In the genomic region with DNA sequence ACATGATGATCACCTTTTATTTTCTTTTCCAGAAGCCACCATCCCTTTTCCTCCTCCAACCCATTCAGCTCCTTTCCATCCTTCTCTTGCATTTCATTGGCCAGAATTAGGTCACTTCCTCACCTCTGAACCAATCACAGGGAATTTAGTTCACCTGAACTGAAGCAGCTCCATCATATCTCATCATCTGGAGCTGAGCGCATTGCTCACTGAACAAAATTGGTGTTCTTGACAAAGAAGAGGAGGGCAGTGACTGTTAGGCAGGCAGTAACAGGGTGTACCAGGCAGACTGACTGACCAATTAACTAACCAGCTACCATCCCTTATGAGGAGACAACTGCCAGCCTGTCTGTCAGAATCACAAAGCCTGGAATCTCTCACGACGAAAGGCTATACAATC, we compare ENCODE assay signal across 20 cellular contexts. TPM values are rescaled to one million over a fixed set of nuclear protein-coding genes. Genes with fewer than 3 reads are reported as not detected.
DNase-seq lines count a peak whose midpoint lies in the region; ATAC-seq and TF ChIP-seq lines count a peak whose summit lies in the region.
"Had no signal": no experiment of that assay in that cellular context is flagged by ENCODE, and none has a peak within 500 bp of the region (broad histone marks: within the 10 kb centered on the region; RNA-seq: fewer than 3 reads in every experiment).

No MANE protein-coding gene starts in this region.

- DNase-seq in NCI-H82 (lab: John Stamatoyannopoulos, UW) (peak; percentile 16), NCI-H82 treated with DMSO at 0.1 percent for 48 hours (lab: John Stamatoyannopoulos, UW; ENCODE audit: unreplicated experiment) (no peak), superior temporal gyrus (ENCODE audit: extremely low spot score) (peak; percentile 12), NCI-H2196 treated with DMSO at 0.1 percent for 48 hours (lab: John Stamatoyannopoulos, UW; ENCODE audit: unreplicated experiment) (no peak), right lobe of liver (no peak), H7 (no peak)
- DNase-seq: DMS 273 treated with DMSO at 0.1 percent for 48 hours; GF-D8; HFFc6; NCI-H1048; NCI-H1436 treated with DMSO at 0.1 percent for 48 hours; NCI-H2081; NCI-H524 treated with DMSO at 0.1 percent for 48 hours; NK-92 treated with Interleukin-12 subunit alpha and Interleukin-12 subunit beta, amount 100 ng/mL, for 24 hours; OCI-M1; RPMI8226 had no signal

- H3K27me3 Mint-ChIP-seq in brain (peaks cover 2% of the 10 kb centered on the region), nephron (ENCODE audit: low read depth) (peaks cover 8% of the 10 kb centered on the region)

- H3K4me3 Mint-ChIP-seq in brain (peak overlapping the region in 4 of 5 experiments; percentile 15 to 66 (median 44)), nephron (peak overlapping the region; percentile 15 to 71 (median 24))
- H3K4me3 Mint-ChIP-seq: HFFc6 had no signal

- peaks cover 8% of the 10 kb centered on the region for H3K36me3 Mint-ChIP-seq in brain
- peaks cover 6% of the 10 kb centered on the region for H3K36me3 Mint-ChIP-seq in nephron (ENCODE audit: low read depth)

- H3K4me1 Mint-ChIP-seq in brain, result peaks cover 23% of the 10 kb centered on the region
- peaks cover 5% of the 10 kb centered on the region for H3K4me1 Mint-ChIP-seq in nephron

- H3K9me3 ChIP-seq in right lobe of liver, result no peaks in the 10 kb centered on the region

- no peak overlapping the region for H3K4me3 ChIP-seq in right lobe of liver
- no peak overlapping the region for H3K4me3 ChIP-seq in H7 (ENCODE audit: insufficient read depth, low read depth, low read length)

- H3K27ac Mint-ChIP-seq in brain (peak overlapping the region in 3 of 5 experiments; percentile 17 to 89 (median 74)), nephron (peak overlapping the region in 2 of 3 experiments; percentile 28 to 46)
- H3K27ac Mint-ChIP-seq: HFFc6 had no signal

- no peak for ATAC-seq in right lobe of liver
- ATAC-seq: HepG2 had no signal

- H3K27me3 ChIP-seq in right lobe of liver, result no peaks in the 10 kb centered on the region
- no peaks in the 10 kb centered on the region for H3K27me3 ChIP-seq in H7 (ENCODE audit: control insufficient read depth, insufficient read depth, low read length)

- H3K36me3 ChIP-seq in right lobe of liver, result peaks cover 0 to under 1% (median 0%) of the 10 kb centered on the region in 4 donors
- H3K36me3 ChIP-seq in H7 (replicated peaks; ENCODE audit: control insufficient read depth, insufficient read depth, low read length), result no peaks in the 10 kb centered on the region; the same call in 1 of the 2 replicates

- intact Hi-C loops in right lobe of liver (cut with DNase I), result loop anchor here in 1 of 2 donors (10.0 kb wide), 1 partner anchor 123 kb away; a partner anchor contains a TSS

- TF ChIP-seq CTCF in brain (conservative IDR thresholded peaks at IDR 0.05) (no peak), nephron (IDR thresholded peaks at IDR 0.05; ENCODE audit: unreplicated experiment in 3 of 3) (no peak), right lobe of liver (IDR thresholded peaks at IDR 0.05) (no peak)

- H3K4me1 ChIP-seq in right lobe of liver, result no peaks in the 10 kb centered on the region

- no peak overlapping the region for H3K27ac ChIP-seq in right lobe of liver
- H3K27ac ChIP-seq: 22Rv1 had no signal

- H3K9me3 Mint-ChIP-seq in brain (peaks cover 16 to 31% (median 21%) of the 10 kb centered on the region in 5 experiments), nephron (peaks cover 15% of the 10 kb centered on the region)

- WGBS in right lobe of liver (ENCODE audit: insufficient coverage, low coverage, low lambda C conversion rate, missing lambda C conversion rate), result 49% methylated on average over 3 of the region's 3 CpGs

- TF ChIP-seq POLR2A in right lobe of liver (IDR thresholded peaks at IDR 0.05), result no peak

RNA-seq across cellular contexts. Expression of a gene that starts 1.8 kb away (rescaled TPM):
- polyA plus RNA-seq in brain (ENCODE audit: insufficient read depth, low read depth, low replicate concordance), result 2.9 TPM
- total RNA-seq in right lobe of liver, result 1 to 10 TPM; 1.8 to 4.2 (median 2.5) TPM
- 19.4 and 26.0 TPM in 2 replicates for total RNA-seq in H7 (2014; rRNA removed; shearing (Covaris generic))

Comparison
In these comparisons a context has a peak if more than half of its experiments do, and no peak if none do; other contexts are left out.
1. DNase-seq: peak in NCI-H82 (single experiment) and superior temporal gyrus (single experiment); none in NCI-H82 treated with DMSO at 0.1 percent for 48 hours (single experiment), NCI-H2196 treated with DMSO at 0.1 percent for 48 hours (single experiment), right lobe of liver (0 of 3) and H7 (single experiment).